ENCODE assay signal across 1 cellular context in the genomic region with DNA sequence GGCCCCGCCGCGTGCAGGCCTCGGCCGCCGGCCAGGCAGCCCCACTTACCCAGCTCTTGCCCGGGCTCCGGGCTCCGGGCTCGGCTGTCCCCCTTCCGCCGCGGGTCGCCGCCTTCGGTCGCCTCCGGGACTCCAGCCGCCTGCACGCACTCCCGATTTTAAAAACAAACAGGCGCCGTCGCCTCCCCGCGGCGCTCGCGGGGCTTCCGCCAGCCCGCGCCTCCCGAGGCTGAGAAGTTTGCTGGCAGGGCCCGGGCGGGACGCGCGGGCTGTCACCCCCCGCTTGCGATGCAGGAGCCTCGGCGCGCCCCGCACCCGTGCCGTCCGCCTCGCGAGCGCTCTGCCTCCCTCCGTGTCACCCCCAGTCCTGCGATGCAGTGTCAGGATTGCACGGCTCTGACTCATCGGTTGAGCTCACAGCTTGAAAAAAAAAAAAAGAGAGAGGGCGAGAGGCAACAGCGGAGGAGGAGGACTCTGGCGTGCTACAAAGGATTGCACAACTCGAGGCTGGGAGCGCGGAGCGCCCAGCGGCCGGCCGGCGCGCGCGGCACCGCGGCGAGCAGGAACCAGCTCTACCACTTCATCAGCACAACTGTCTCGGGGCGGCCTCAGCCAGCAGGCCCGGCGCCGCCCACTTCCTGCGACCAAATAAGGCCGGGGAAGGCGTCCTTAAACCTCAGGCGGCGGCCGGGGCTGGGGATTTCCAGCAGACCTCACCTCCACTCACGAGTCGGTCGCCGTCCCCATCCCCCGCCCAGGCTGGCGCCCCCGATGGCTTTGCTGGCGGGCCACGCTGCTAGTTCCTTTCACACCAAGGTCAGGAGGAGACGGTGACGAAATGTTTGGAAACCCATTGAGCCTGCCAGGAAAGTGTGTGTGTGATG.
TF ChIP-seq lines count a peak whose summit lies in the region.

No MANE protein-coding gene starts in this region.

TF ChIP-seq in HEK293, 187 proteins besides CTCF, POLR2A, EP300 and RAD21 (continued from another document and continues in another):
- TF ChIP-seq, protein P1, sequence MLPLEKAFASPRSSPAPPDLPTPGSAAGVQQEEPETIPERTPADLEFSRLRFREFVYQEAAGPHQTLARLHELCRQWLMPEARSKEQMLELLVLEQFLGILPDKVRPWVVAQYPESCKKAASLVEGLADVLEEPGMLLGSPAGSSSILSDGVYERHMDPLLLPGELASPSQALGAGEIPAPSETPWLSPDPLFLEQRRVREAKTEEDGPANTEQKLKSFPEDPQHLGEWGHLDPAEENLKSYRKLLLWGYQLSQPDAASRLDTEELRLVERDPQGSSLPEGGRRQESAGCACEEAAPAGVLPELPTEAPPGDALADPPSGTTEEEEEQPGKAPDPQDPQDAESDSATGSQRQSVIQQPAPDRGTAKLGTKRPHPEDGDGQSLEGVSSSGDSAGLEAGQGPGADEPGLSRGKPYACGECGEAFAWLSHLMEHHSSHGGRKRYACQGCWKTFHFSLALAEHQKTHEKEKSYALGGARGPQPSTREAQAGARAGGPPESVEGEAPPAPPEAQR (tag by site-specific recombination; IDR thresholded peaks at IDR 0.05), result 0 out of 2 replicates have a peak, but pooled peaks have one; percentile 26
- TF ChIP-seq ZNF311 (tag by site-specific recombination; IDR thresholded peaks at IDR 0.05; ENCODE audit: borderline replicate concordance) (no peak), ZNF785 (tag by site-specific recombination; IDR thresholded peaks at IDR 0.05) (0 out of 2 replicates have a peak, but pooled peaks have one; percentile 37), ZSCAN30 (tag by site-specific recombination; IDR thresholded peaks at IDR 0.05) (peak; percentile 91), ZNF416 (tag by site-specific recombination; IDR thresholded peaks at IDR 0.05) (no peak), ZNF24 (tag by site-specific recombination; IDR thresholded peaks at IDR 0.05) (peak; percentile 61), ZNF610 (tag by site-specific recombination; IDR thresholded peaks at IDR 0.05; ENCODE audit: borderline replicate concordance) (no peak), ZNF843 (tag by site-specific recombination; IDR thresholded peaks at IDR 0.05) (0 out of 2 replicates have a peak, but pooled peaks have one; percentile 19), ZNF391 (tag by site-specific recombination; IDR thresholded peaks at IDR 0.05; ENCODE audit: borderline replicate concordance, low read depth) (peak; percentile 58; the same call in 1 of the 2 replicates), SALL2 (tag by site-specific recombination; IDR thresholded peaks at IDR 0.05; ENCODE audit: borderline replicate concordance) (no peak), REPIN1 (tag by site-specific recombination; IDR thresholded peaks at IDR 0.05; ENCODE audit: low read depth) (no peak), MZF1 (tag by site-specific recombination; IDR thresholded peaks at IDR 0.05; ENCODE audit: borderline replicate concordance) (peak; percentile 82), ZBTB7A (tag by site-specific recombination; IDR thresholded peaks at IDR 0.05; ENCODE audit: low read depth) (no peak), SP3 (tag by site-specific recombination; IDR thresholded peaks at IDR 0.05) (peak; percentile 51; the same call in 1 of the 2 replicates), ZNF776 (tag by site-specific recombination; IDR thresholded peaks at IDR 0.05; ENCODE audit: borderline replicate concordance) (no peak), ZNF585B (tag by site-specific recombination; IDR thresholded peaks at IDR 0.05) (no peak), EGR2 (tag by site-specific recombination; IDR thresholded peaks at IDR 0.05; ENCODE audit: low read depth) (peak; percentile 43; the same call in 1 of the 2 replicates), GLI4 (tag by site-specific recombination; IDR thresholded peaks at IDR 0.05) (no peak), ZNF830 (tag by site-specific recombination; IDR thresholded peaks at IDR 0.05; ENCODE audit: low read depth) (no peak), MEIS1 (CRISPR knock-in tag; IDR thresholded peaks at IDR 0.05; ENCODE audit: borderline replicate concordance) (no peak), ZNF521 (tag by site-specific recombination; IDR thresholded peaks at IDR 0.05) (no peak), OSR2 (tag by site-specific recombination; IDR thresholded peaks at IDR 0.05) (no peak), ZNF555 (tag by site-specific recombination; conservative IDR thresholded peaks at IDR 0.05) (no peak), ZNF23 (tag by site-specific recombination; IDR thresholded peaks at IDR 0.05; ENCODE audit: borderline replicate concordance) (no peak), BCL11B (tag by site-specific recombination; IDR thresholded peaks at IDR 0.05; ENCODE audit: low read depth) (no peak), KLF1 (tag by site-specific recombination; IDR thresholded peaks at IDR 0.05) (0 out of 2 replicates have a peak, but pooled peaks have one; percentile 15), ZNF670 (tag by site-specific recombination; IDR thresholded peaks at IDR 0.05; ENCODE audit: low read depth) (no peak), ZNF510 (tag by site-specific recombination; IDR thresholded peaks at IDR 0.05; ENCODE audit: insufficient replicate concordance) (no peak), ZNF623 (tag by site-specific recombination; IDR thresholded peaks at IDR 0.05) (no peak), MYNN (tag by site-specific recombination; IDR thresholded peaks at IDR 0.05; ENCODE audit: borderline replicate concordance) (no peak), ZNF174 (tag by site-specific recombination; IDR thresholded peaks at IDR 0.05) (no peak), ZNF366 (tag by site-specific recombination; conservative IDR thresholded peaks at IDR 0.05) (peak; percentile 34; the same call in 1 of the 2 replicates), ZNF423 (tag by site-specific recombination; IDR thresholded peaks at IDR 0.05) (0 out of 2 replicates have a peak, but pooled peaks have one; percentile 14), ZNF433 (tag by site-specific recombination; IDR thresholded peaks at IDR 0.05; ENCODE audit: low read depth) (no peak), PRDM1 (tag by site-specific recombination; IDR thresholded peaks at IDR 0.05) (no peak), ZBTB17 (tag by site-specific recombination; IDR thresholded peaks at IDR 0.05) (peak; percentile 90), SETDB1 (IDR thresholded peaks at IDR 0.05; ENCODE audit: insufficient read length, low read length) (no peak), ZNF146 (tag by site-specific recombination; IDR thresholded peaks at IDR 0.05) (no peak), ZNF169 (tag by site-specific recombination; IDR thresholded peaks at IDR 0.05) (no peak), FEZF1 (tag by site-specific recombination; IDR thresholded peaks at IDR 0.05) (peak; percentile 62; the same call in 1 of the 2 replicates), ZNF211 (tag by site-specific recombination; IDR thresholded peaks at IDR 0.05; ENCODE audit: low read depth) (no peak), ZNF37A (tag by site-specific recombination; IDR thresholded peaks at IDR 0.05) (0 out of 2 replicates have a peak, but pooled peaks have one; percentile 23), GLIS1 (tag by site-specific recombination; IDR thresholded peaks at IDR 0.05) (peak; percentile 84), KLF9 (tag by site-specific recombination; IDR thresholded peaks at IDR 0.05; ENCODE audit: low read depth) (peak; percentile 70), ZNF600 (tag by site-specific recombination; IDR thresholded peaks at IDR 0.05) (peak; percentile 83; the same call in 1 of the 2 replicates), ZFP69B (tag by site-specific recombination; IDR thresholded peaks at IDR 0.05) (peak; percentile 49; the same call in 1 of the 2 replicates)
- TF ChIP-seq, protein P2, sequence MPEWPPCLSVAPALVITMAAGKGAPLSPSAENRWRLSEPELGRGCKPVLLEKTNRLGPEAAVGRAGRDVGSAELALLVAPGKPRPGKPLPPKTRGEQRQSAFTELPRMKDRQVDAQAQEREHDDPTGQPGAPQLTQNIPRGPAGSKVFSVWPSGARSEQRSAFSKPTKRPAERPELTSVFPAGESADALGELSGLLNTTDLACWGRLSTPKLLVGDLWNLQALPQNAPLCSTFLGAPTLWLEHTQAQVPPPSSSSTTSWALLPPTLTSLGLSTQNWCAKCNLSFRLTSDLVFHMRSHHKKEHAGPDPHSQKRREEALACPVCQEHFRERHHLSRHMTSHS (tag by site-specific recombination; IDR thresholded peaks at IDR 0.05), result no peak
- TF ChIP-seq, protein P3, sequence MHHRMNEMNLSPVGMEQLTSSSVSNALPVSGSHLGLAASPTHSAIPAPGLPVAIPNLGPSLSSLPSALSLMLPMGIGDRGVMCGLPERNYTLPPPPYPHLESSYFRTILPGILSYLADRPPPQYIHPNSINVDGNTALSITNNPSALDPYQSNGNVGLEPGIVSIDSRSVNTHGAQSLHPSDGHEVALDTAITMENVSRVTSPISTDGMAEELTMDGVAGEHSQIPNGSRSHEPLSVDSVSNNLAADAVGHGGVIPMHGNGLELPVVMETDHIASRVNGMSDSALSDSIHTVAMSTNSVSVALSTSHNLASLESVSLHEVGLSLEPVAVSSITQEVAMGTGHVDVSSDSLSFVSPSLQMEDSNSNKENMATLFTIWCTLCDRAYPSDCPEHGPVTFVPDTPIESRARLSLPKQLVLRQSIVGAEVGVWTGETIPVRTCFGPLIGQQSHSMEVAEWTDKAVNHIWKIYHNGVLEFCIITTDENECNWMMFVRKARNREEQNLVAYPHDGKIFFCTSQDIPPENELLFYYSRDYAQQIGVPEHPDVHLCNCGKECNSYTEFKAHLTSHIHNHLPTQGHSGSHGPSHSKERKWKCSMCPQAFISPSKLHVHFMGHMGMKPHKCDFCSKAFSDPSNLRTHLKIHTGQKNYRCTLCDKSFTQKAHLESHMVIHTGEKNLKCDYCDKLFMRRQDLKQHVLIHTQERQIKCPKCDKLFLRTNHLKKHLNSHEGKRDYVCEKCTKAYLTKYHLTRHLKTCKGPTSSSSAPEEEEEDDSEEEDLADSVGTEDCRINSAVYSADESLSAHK (tag by site-specific recombination; IDR thresholded peaks at IDR 0.05), result no peak
- TF ChIP-seq, protein P4, sequence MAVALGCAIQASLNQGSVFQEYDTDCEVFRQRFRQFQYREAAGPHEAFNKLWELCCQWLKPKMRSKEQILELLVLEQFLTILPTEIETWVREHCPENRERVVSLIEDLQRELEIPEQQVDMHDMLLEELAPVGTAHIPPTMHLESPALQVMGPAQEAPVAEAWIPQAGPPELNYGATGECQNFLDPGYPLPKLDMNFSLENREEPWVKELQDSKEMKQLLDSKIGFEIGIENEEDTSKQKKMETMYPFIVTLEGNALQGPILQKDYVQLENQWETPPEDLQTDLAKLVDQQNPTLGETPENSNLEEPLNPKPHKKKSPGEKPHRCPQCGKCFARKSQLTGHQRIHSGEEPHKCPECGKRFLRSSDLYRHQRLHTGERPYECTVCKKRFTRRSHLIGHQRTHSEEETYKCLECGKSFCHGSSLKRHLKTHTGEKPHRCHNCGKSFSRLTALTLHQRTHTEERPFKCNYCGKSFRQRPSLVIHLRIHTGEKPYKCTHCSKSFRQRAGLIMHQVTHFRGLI (tag by site-specific recombination; IDR thresholded peaks at IDR 0.05), result peak; percentile 81
- TF ChIP-seq, protein P5, sequence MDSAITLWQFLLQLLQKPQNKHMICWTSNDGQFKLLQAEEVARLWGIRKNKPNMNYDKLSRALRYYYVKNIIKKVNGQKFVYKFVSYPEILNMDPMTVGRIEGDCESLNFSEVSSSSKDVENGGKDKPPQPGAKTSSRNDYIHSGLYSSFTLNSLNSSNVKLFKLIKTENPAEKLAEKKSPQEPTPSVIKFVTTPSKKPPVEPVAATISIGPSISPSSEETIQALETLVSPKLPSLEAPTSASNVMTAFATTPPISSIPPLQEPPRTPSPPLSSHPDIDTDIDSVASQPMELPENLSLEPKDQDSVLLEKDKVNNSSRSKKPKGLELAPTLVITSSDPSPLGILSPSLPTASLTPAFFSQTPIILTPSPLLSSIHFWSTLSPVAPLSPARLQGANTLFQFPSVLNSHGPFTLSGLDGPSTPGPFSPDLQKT (IDR thresholded peaks at IDR 0.05; ENCODE audit: borderline replicate concordance, low read depth, low read length), result peak; percentile 100
- TF ChIP-seq, protein P6, sequence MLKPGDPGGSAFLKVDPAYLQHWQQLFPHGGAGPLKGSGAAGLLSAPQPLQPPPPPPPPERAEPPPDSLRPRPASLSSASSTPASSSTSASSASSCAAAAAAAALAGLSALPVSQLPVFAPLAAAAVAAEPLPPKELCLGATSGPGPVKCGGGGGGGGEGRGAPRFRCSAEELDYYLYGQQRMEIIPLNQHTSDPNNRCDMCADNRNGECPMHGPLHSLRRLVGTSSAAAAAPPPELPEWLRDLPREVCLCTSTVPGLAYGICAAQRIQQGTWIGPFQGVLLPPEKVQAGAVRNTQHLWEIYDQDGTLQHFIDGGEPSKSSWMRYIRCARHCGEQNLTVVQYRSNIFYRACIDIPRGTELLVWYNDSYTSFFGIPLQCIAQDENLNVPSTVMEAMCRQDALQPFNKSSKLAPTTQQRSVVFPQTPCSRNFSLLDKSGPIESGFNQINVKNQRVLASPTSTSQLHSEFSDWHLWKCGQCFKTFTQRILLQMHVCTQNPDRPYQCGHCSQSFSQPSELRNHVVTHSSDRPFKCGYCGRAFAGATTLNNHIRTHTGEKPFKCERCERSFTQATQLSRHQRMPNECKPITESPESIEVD (tag by site-specific recombination; IDR thresholded peaks at IDR 0.05), result no peak
- TF ChIP-seq, protein P7, sequence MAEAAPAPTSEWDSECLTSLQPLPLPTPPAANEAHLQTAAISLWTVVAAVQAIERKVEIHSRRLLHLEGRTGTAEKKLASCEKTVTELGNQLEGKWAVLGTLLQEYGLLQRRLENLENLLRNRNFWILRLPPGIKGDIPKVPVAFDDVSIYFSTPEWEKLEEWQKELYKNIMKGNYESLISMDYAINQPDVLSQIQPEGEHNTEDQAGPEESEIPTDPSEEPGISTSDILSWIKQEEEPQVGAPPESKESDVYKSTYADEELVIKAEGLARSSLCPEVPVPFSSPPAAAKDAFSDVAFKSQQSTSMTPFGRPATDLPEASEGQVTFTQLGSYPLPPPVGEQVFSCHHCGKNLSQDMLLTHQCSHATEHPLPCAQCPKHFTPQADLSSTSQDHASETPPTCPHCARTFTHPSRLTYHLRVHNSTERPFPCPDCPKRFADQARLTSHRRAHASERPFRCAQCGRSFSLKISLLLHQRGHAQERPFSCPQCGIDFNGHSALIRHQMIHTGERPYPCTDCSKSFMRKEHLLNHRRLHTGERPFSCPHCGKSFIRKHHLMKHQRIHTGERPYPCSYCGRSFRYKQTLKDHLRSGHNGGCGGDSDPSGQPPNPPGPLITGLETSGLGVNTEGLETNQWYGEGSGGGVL (tag by site-specific recombination; IDR thresholded peaks at IDR 0.05), result peak; percentile 83
- TF ChIP-seq, protein P8, sequence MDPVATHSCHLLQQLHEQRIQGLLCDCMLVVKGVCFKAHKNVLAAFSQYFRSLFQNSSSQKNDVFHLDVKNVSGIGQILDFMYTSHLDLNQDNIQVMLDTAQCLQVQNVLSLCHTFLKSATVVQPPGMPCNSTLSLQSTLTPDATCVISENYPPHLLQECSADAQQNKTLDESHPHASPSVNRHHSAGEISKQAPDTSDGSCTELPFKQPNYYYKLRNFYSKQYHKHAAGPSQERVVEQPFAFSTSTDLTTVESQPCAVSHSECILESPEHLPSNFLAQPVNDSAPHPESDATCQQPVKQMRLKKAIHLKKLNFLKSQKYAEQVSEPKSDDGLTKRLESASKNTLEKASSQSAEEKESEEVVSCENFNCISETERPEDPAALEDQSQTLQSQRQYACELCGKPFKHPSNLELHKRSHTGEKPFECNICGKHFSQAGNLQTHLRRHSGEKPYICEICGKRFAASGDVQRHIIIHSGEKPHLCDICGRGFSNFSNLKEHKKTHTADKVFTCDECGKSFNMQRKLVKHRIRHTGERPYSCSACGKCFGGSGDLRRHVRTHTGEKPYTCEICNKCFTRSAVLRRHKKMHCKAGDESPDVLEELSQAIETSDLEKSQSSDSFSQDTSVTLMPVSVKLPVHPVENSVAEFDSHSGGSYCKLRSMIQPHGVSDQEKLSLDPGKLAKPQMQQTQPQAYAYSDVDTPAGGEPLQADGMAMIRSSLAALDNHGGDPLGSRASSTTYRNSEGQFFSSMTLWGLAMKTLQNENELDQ (tag by site-specific recombination; IDR thresholded peaks at IDR 0.05; ENCODE audit: low read depth), result no peak
